Comparison of ENCODE assay signal across 15 cellular contexts in genomic region chr12:117126335-117126734, GRCh38. TPM values are rescaled to one million over a fixed set of nuclear protein-coding genes. Genes with fewer than 3 reads are reported as not detected.
DNase-seq lines count a peak whose midpoint lies in the region; ATAC-seq and TF ChIP-seq lines count a peak whose summit lies in the region.
"Had no signal": no experiment of that assay in that cellular context is flagged by ENCODE, and none has a peak within 500 bp of the region (broad histone marks: within the 10 kb centered on the region; RNA-seq: fewer than 3 reads in every experiment).

No MANE protein-coding gene starts in this region.

- no peak for DNase-seq in activated T-cell treated with anti-CD3 and anti-CD28 coated beads, Interleukin-2, amount 50 U/mL, for 72 hours
- DNase-seq in activated T-cell treated with anti-CD3 and anti-CD28 coated beads, Interleukin-2, amount 50 U/mL, for 24 hours = no peak
- DNase-seq in amniotic epithelial cell (ENCODE audit: low read depth) (peak; percentile 37), glutamatergic neuron (no peak), NCI-H2227 treated with DMSO at 0.1 percent for 48 hours (lab: John Stamatoyannopoulos, UW) (no peak), ACHN (no peak)
- DNase-seq: CD4-positive, alpha-beta memory T cell; DMS79; IMR-90; KG1 had no signal

- TF ChIP-seq CTCF in glutamatergic neuron (IDR thresholded peaks at IDR 0.05; ENCODE audit: partially characterized antibody, unreplicated experiment) (no peak), gastroesophageal sphincter (IDR thresholded peaks at IDR 0.05) (no peak)

- no peak overlapping the region for H3K4me3 Mint-ChIP-seq in activated T-cell treated with anti-CD3 and anti-CD28 coated beads, Interleukin-2, amount 50 U/mL, for 72 hours
- H3K4me3 Mint-ChIP-seq in activated T-cell treated with anti-CD3 and anti-CD28 coated beads, Interleukin-2, amount 50 U/mL, for 24 hours = no peak overlapping the region
- H3K4me3 Mint-ChIP-seq in glutamatergic neuron (ENCODE audit: unreplicated experiment) = no peak overlapping the region
- H3K4me3 Mint-ChIP-seq: CD4-positive, alpha-beta memory T cell had no signal

- H3K27ac ChIP-seq in gastroesophageal sphincter = no peak overlapping the region
- H3K27ac ChIP-seq: 22Rv1, C4-2B, HL-60 had no signal

- H3K36me3 Mint-ChIP-seq in activated T-cell treated with anti-CD3 and anti-CD28 coated beads, Interleukin-2, amount 50 U/mL, for 72 hours (ENCODE audit: insufficient read depth in 2 of 2) = peaks cover 0 to 6% of the 10 kb centered on the region in 2 donors
- no peaks in the 10 kb centered on the region for H3K36me3 Mint-ChIP-seq in activated T-cell treated with anti-CD3 and anti-CD28 coated beads, Interleukin-2, amount 50 U/mL, for 24 hours (ENCODE audit: low read depth)
- H3K36me3 Mint-ChIP-seq in glutamatergic neuron (ENCODE audit: unreplicated experiment) = peaks cover 7% of the 10 kb centered on the region
- H3K36me3 Mint-ChIP-seq: CD4-positive, alpha-beta memory T cell had no signal

- TF ChIP-seq POLR2A in gastroesophageal sphincter (IDR thresholded peaks at IDR 0.05) = no peak

- no peaks in the 10 kb centered on the region for H3K36me3 ChIP-seq in gastroesophageal sphincter

- in situ Hi-C loops in ACHN (cut with HindIII; ENCODE audit: low pct_ligation_motif_present, low pct_unique_long_range_greater_than_20kb, low sequenced_read_pairs) = no loop called here

- H3K27me3 Mint-ChIP-seq in activated T-cell treated with anti-CD3 and anti-CD28 coated beads, Interleukin-2, amount 50 U/mL, for 72 hours (ENCODE audit: low read depth) = no peaks in the 10 kb centered on the region
- H3K27me3 Mint-ChIP-seq in activated T-cell treated with anti-CD3 and anti-CD28 coated beads, Interleukin-2, amount 50 U/mL, for 24 hours = no peaks in the 10 kb centered on the region
- peaks cover 7% of the 10 kb centered on the region for H3K27me3 Mint-ChIP-seq in glutamatergic neuron (ENCODE audit: unreplicated experiment)
- H3K27me3 Mint-ChIP-seq: CD4-positive, alpha-beta memory T cell had no signal

- no peaks in the 10 kb centered on the region for H3K4me1 ChIP-seq in gastroesophageal sphincter

- no peak overlapping the region for H3K4me3 ChIP-seq in gastroesophageal sphincter

- peaks cover 27% of the 10 kb centered on the region for H3K4me1 Mint-ChIP-seq in activated T-cell treated with anti-CD3 and anti-CD28 coated beads, Interleukin-2, amount 50 U/mL, for 72 hours (ENCODE audit: low read depth)
- peaks cover 14% of the 10 kb centered on the region for H3K4me1 Mint-ChIP-seq in activated T-cell treated with anti-CD3 and anti-CD28 coated beads, Interleukin-2, amount 50 U/mL, for 24 hours (ENCODE audit: low read depth)
- H3K4me1 Mint-ChIP-seq in glutamatergic neuron (ENCODE audit: low read depth, unreplicated experiment) = peaks cover 17% of the 10 kb centered on the region

- ATAC-seq in activated T-cell treated with anti-CD3 and anti-CD28 coated beads, Interleukin-2, amount 50 U/mL, for 72 hours (replicated peaks in 1 of 2) = peak; percentile 13 to 32
- ATAC-seq in gastroesophageal sphincter = no peak
- ATAC-seq: HCT116 had no signal

- H3K27me3 ChIP-seq in gastroesophageal sphincter = no peaks in the 10 kb centered on the region

- peaks cover 8 to 12% of the 10 kb centered on the region in 2 donors for H3K9me3 Mint-ChIP-seq in activated T-cell treated with anti-CD3 and anti-CD28 coated beads, Interleukin-2, amount 50 U/mL, for 72 hours
- peaks cover 8% of the 10 kb centered on the region for H3K9me3 Mint-ChIP-seq in activated T-cell treated with anti-CD3 and anti-CD28 coated beads, Interleukin-2, amount 50 U/mL, for 24 hours
- peaks cover 11% of the 10 kb centered on the region for H3K9me3 Mint-ChIP-seq in glutamatergic neuron (ENCODE audit: unreplicated experiment)
- H3K9me3 Mint-ChIP-seq: CD4-positive, alpha-beta memory T cell had no signal

- TF ChIP-seq EP300 in gastroesophageal sphincter (IDR thresholded peaks at IDR 0.05) = no peak

- 90 to 91% methylated on average over 4 of the region's 4 CpGs for WGBS in gastroesophageal sphincter (ENCODE audit: low coverage in 1 of 2), 2 donors

- no peaks in the 10 kb centered on the region for H3K9me3 ChIP-seq in gastroesophageal sphincter

- H3K27ac Mint-ChIP-seq in activated T-cell treated with anti-CD3 and anti-CD28 coated beads, Interleukin-2, amount 50 U/mL, for 72 hours = no peak overlapping the region
- no peak overlapping the region for H3K27ac Mint-ChIP-seq in activated T-cell treated with anti-CD3 and anti-CD28 coated beads, Interleukin-2, amount 50 U/mL, for 24 hours
- H3K27ac Mint-ChIP-seq in glutamatergic neuron (ENCODE audit: unreplicated experiment) = peak overlapping the region; percentile 34

RNA-seq across cellular contexts. Expression of gene TESC, which starts 27.1 kb away (rescaled TPM):
- 10 to 100 TPM; 32.4 to 42.0 TPM for total RNA-seq in activated T-cell treated with anti-CD3 and anti-CD28 coated beads, Interleukin-2, amount 50 U/mL, for 72 hours
- 0.93 TPM for total RNA-seq in glutamatergic neuron (ENCODE audit: unreplicated experiment)
- total RNA-seq in gastroesophageal sphincter = 1 to 10 TPM; 3.0 to 5.3 (median 4.5) TPM

Comparison
In these comparisons a context has a peak if more than half of its experiments do, and no peak if none do; other contexts are left out.
1. RNA of gene TESC, which starts 27.1 kb away (total RNA-seq): 32.4 to 42.0 TPM in activated T-cell treated with anti-CD3 and anti-CD28 coated beads, Interleukin-2, amount 50 U/mL, for 72 hours; 3.0 to 5.3 TPM in gastroesophageal sphincter and 0.93 TPM in glutamatergic neuron (single experiment); every median in the first group is over 4 times any median in the second.